ENCODE assay signal across 25 cellular contexts in the genomic region with DNA sequence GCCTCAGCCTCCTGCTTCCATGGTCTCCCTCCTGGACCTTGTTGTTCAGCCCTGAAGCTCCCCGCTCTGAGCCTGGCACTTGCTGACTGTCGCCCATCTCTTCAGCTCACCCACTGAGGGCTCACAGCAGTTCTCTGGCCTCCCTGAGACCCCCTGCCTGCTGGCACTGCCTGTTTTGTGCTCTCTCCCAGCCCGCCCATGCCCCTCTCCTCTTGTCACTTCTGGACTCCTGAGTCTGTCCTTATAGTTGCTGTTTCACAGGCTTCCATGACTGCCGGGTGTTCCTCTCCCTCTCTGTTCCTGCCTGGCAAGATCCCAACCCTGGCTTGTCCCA.
"Had no signal": no experiment of that assay in that cellular context is flagged by ENCODE, and none has a peak within 500 bp of the region (broad histone marks: within the 10 kb centered on the region; RNA-seq: fewer than 3 reads in every experiment).

No MANE protein-coding gene starts in this region.

- H3K4me3 ChIP-seq: adrenal gland, gastroesophageal sphincter, mucosa of descending colon, ovary, prostate gland, SK-N-MC, smooth muscle cell, tibial nerve had no signal

- H3K9me3 Mint-ChIP-seq: activated B cell treated with CpG ODN at 0.5 μM for 24 hours; activated naive CD8-positive, alpha-beta T cell treated with anti-CD3 and anti-CD28 coated beads for 36 hours; activated T-cell treated with anti-CD3 and anti-CD28 coated beads, Interleukin-2, amount 50 U/mL, for 4 hours; stimulated activated naive B cell treated with anti-CD40 and anti-IgM and Interleukin-4, amounts not matched to agents 10 μg/mL and 1 μg/mL and 100 μg/mL, for 72 hours had no signal

- H3K9me3 ChIP-seq: adrenal gland, gastroesophageal sphincter, mucosa of descending colon, ovary, prostate gland, tibial nerve had no signal

- H3K4me2 ChIP-seq: smooth muscle cell had no signal

- H3K36me3 ChIP-seq: ovary had no signal

- H3K27me3 ChIP-seq: adrenal gland, gastroesophageal sphincter, ovary, tibial nerve had no signal

- ATAC-seq: activated T-cell treated with anti-CD3 and anti-CD28 coated beads, Interleukin-2, amount 50 U/mL, for 4 hours; effector memory CD8-positive, alpha-beta T cell; gastroesophageal sphincter; left cardiac atrium; mucosa of descending colon; stimulated activated naive B cell treated with anti-CD40 and anti-IgM and Interleukin-4, amounts not matched to agents 10 μg/mL and 1 μg/mL and 100 μg/mL, for 72 hours had no signal

- H3K27ac Mint-ChIP-seq: activated B cell treated with CpG ODN at 0.5 μM for 24 hours; activated naive CD8-positive, alpha-beta T cell treated with anti-CD3 and anti-CD28 coated beads for 36 hours; brain had no signal

- H3K27ac ChIP-seq: adrenal gland, gastroesophageal sphincter, ovary, prostate gland, SK-N-MC, tibial nerve had no signal

- H3K27me3 Mint-ChIP-seq: activated B cell treated with CpG ODN at 0.5 μM for 24 hours; activated naive CD8-positive, alpha-beta T cell treated with anti-CD3 and anti-CD28 coated beads for 36 hours; brain; effector memory CD8-positive, alpha-beta T cell; natural killer cell treated with Interleukin-12 subunit alpha and Interleukin-12 subunit beta and Interleukin-15 and Interleukin-18, amount 100 ng/mL, for 72 hours; stimulated activated naive B cell treated with anti-CD40 and anti-IgM and Interleukin-4, amounts not matched to agents 10 μg/mL and 1 μg/mL and 100 μg/mL, for 72 hours had no signal

- H3K4me1 Mint-ChIP-seq: activated B cell treated with CpG ODN at 0.5 μM for 24 hours; activated naive CD8-positive, alpha-beta T cell treated with anti-CD3 and anti-CD28 coated beads for 36 hours; brain; stimulated activated naive B cell treated with anti-CD40 and anti-IgM and Interleukin-4, amounts not matched to agents 10 μg/mL and 1 μg/mL and 100 μg/mL, for 72 hours had no signal

- H3K4me3 Mint-ChIP-seq: activated B cell treated with CpG ODN at 0.5 μM for 24 hours; activated naive CD8-positive, alpha-beta T cell treated with anti-CD3 and anti-CD28 coated beads for 36 hours; activated T-cell treated with anti-CD3 and anti-CD28 coated beads, Interleukin-2, amount 50 U/mL, for 4 hours; brain; effector memory CD8-positive, alpha-beta T cell; natural killer cell treated with Interleukin-12 subunit alpha and Interleukin-12 subunit beta and Interleukin-15 and Interleukin-18, amount 100 ng/mL, for 72 hours; stimulated activated naive B cell treated with anti-CD40 and anti-IgM and Interleukin-4, amounts not matched to agents 10 μg/mL and 1 μg/mL and 100 μg/mL, for 72 hours had no signal

- H3K4me1 ChIP-seq: adrenal gland, gastroesophageal sphincter, prostate gland, tibial nerve had no signal

- DNase-seq: activated B cell treated with CpG ODN at 0.5 μM for 24 hours; activated CD8-positive, alpha-beta memory T cell treated with anti-CD3 and anti-CD28 coated beads, Interleukin-2, amount 50 U/mL, for 4 hours; activated naive CD4-positive, alpha-beta T cell treated with Interleukin-2 at 50 U/mL for 16 hours; activated naive CD8-positive, alpha-beta T cell treated with anti-CD3 and anti-CD28 coated beads for 36 hours; activated T-cell treated with anti-CD3 and anti-CD28 coated beads, Interleukin-2, amount 50 U/mL, for 4 hours; adrenal gland; cortex of kidney; effector memory CD8-positive, alpha-beta T cell; hippocampal formation; left cardiac atrium; left ventricle myocardium superior; mucosa of descending colon; ovary; retina; stimulated activated CD4-positive, alpha-beta T cell treated with anti-CD3 and anti-CD28 coated beads, Interleukin-1b, Interleukin-23, amount 100 ng/mL, for 48 hours; stimulated activated CD4-positive, alpha-beta T cell treated with anti-CD3 and anti-CD28 coated beads, Interleukin-4, amount 100 ng/mL, for 4 hours; stimulated activated CD8-positive, alpha-beta memory T cell treated with anti-CD3 and anti-CD28 coated beads, Interleukin-4, amount 100 ng/mL, for 48 hours; stimulated activated naive B cell treated with anti-CD40 and anti-IgM and Interleukin-4, amounts not matched to agents 10 μg/mL and 1 μg/mL and 100 μg/mL, for 72 hours had no signal
